In genomic region chrX:49269010-49269767, GRCh38 we compare ENCODE assay signal across 8 cellular contexts. TPM values are rescaled to one million over a fixed set of nuclear protein-coding genes. Genes with fewer than 3 reads are reported as not detected.
DNase-seq lines count a peak whose midpoint lies in the region; ATAC-seq, FAIRE-seq and TF ChIP-seq lines count a peak whose summit lies in the region.

No MANE protein-coding gene starts in this region.

- H3K36me3 ChIP-seq in bronchial epithelial cell (ENCODE audit: control insufficient read depth, insufficient read depth, low read length): no peaks in the 10 kb centered on the region

- H3K27ac ChIP-seq in skin epidermis: peak overlapping the region; percentile 31 to 95 (median 89)

- no peaks in the 10 kb centered on the region for H3K27me3 ChIP-seq in bronchial epithelial cell (ENCODE audit: control insufficient read depth, insufficient read depth, low read length)

- no peak for TF ChIP-seq CTCF in WI38 (IDR thresholded peaks at IDR 0.05; ENCODE audit: low read depth, low read length)
- no peak for TF ChIP-seq CTCF in bronchial epithelial cell (IDR thresholded peaks at IDR 0.05; ENCODE audit: insufficient read depth, low read length, severe bottlenecking)

- peak; percentile 88 for FAIRE-seq in bronchial epithelial cell (lab: Jason Lieb, UNC)

- ATAC-seq in GM18909 (IDR thresholded peaks at IDR 0.05; ENCODE audit: poor library complexity, unreplicated experiment): peak; percentile 86
- peak; percentile 83 for ATAC-seq in HG03159 (IDR thresholded peaks at IDR 0.05; ENCODE audit: unreplicated experiment)

- peak overlapping the region; percentile 63 for H3K4me3 ChIP-seq in WI38 (ENCODE audit: low read depth, low read length)
- H3K4me3 ChIP-seq in bronchial epithelial cell (ENCODE audit: low read depth, low read length): peak overlapping the region; percentile 53
- peak overlapping the region; percentile 52 to 79 (median 58) for H3K4me3 ChIP-seq in skin epidermis

- DNase-seq in AG08395 (ENCODE audit: low spot score): peak; percentile 96
- DNase-seq in NCI-H2227 (lab: John Stamatoyannopoulos, UW; ENCODE audit: unreplicated experiment): peak; percentile 99
- peak; percentile 93 for DNase-seq in bronchial epithelial cell (ENCODE audit: low read depth)
- DNase-seq in iPS-NIHi11 (ENCODE audit: low spot score): peak; percentile 88

RNA-seq across cellular contexts. Expression of gene PPP1R3F, which starts 0.4 kb away (rescaled TPM):
- 1.8 and 2.9 TPM in 2 replicates for total RNA-seq in bronchial epithelial cell

RNA-seq across cellular contexts. Expression of gene FOXP3, which starts 4.7 kb away (rescaled TPM):
- not detected in 2 replicates for total RNA-seq in bronchial epithelial cell

RNA-seq across cellular contexts. Expression of gene CCDC22, which starts 33.9 kb away (rescaled TPM):
- 8.2 and 10.6 TPM in 2 replicates for total RNA-seq in bronchial epithelial cell

RNA-seq across cellular contexts. Expression of gene GAGE10, which starts 34.3 kb away (rescaled TPM):
- not detected in 2 replicates for total RNA-seq in bronchial epithelial cell

RNA-seq across cellular contexts. Expression of gene CACNA1F, which starts 36.0 kb away (rescaled TPM):
- total RNA-seq in bronchial epithelial cell: under 0.01 TPM in 2 replicates

Comparison
In these comparisons a context has a peak if more than half of its experiments do, and no peak if none do; other contexts are left out.
1. Peak in every context shown above with its lines: DNase-seq, ATAC-seq, H3K4me3 ChIP-seq and H3K27ac ChIP-seq.